Comparison of ENCODE assay signal across 35 cellular contexts in the genomic region with DNA sequence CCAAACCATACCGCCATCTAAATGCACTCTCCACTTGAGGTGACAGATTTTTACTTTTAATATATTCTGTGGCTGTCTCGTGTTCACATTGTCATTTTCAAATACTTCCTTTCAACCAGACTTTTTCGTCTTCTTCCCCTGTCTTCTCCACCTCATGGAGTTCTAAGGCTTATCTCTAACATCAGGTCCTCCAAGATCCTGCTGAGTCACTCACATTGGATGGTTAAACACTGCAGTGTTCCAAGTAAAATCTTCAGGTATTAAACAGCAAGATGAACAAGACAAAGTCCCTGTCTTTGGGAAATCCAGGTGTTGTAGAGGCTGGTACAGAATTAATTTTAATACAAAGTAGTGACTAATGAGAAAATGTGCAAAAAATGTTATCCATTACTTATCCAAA.
DNase-seq lines count a peak whose midpoint lies in the region; ATAC-seq, FAIRE-seq and TF ChIP-seq lines count a peak whose summit lies in the region.
"Had no signal": no experiment of that assay in that cellular context is flagged by ENCODE, and none has a peak within 500 bp of the region (broad histone marks: within the 10 kb centered on the region; RNA-seq: fewer than 3 reads in every experiment).

No MANE protein-coding gene starts in this region.

- CTCF ChIA-PET in HepG2 (lab: Yijun Ruan, JAX; ENCODE audit: low intra/inter-chr PET ratio, low total read pairs) (no interaction called here), K562 (lab: Yijun Ruan, JAX; ENCODE audit: low intra/inter-chr PET ratio) (no interaction called here)

- TF ChIP-seq POLR2A in HepG2 (IDR thresholded peaks at IDR 0.05; ENCODE audit: insufficient read depth in 1 of 2, low read depth in 2 of 2, low read length in 2 of 2) (no peak), right lobe of liver (IDR thresholded peaks at IDR 0.05) (no peak), K562 (conservative IDR thresholded peaks at IDR 0.05) (no peak)

- DNase-seq in HepG2 (ENCODE audit: low spot score) (no peak), right lobe of liver (no peak), ELR (ENCODE audit: low read depth) (peak; percentile 19), K562 (ENCODE audit: extremely low read depth in 1 of 4, low spot score in 3 of 4) (peak in 3 of 4 experiments; percentile 3 to 12 (median 7)), foreskin keratinocyte (peak in 1 of 2 donors; percentile 32), NCI-H146 (lab: John Stamatoyannopoulos, UW) (no peak), amygdala (lab: John Stamatoyannopoulos, UW) (no peak)
- DNase-seq: 8988T; ACHN; AML-193; BE2C; C1 segment of cervical spinal cord; Caco-2; Calu3; CD4-positive, alpha-beta memory T cell; CD4-positive, alpha-beta T cell; CD4-positive, CD25-positive, alpha-beta regulatory T cell; CD8-positive, alpha-beta memory T cell; CD8-positive, alpha-beta T cell; COR-L47; DMS 273 treated with DMSO at 0.1 percent for 48 hours; DMS153; DMS53; DMS79; DMS79 treated with DMSO at 0.1 percent for 48 hours; DND-41; EL had no signal

- no peaks in the 10 kb centered on the region for H3K79me2 ChIP-seq in HepG2 (ENCODE audit: insufficient read depth, low read length)
- no peaks in the 10 kb centered on the region for H3K79me2 ChIP-seq in K562 (ENCODE audit: control insufficient read depth, insufficient read depth, low read length)

- no peaks in the 10 kb centered on the region for H3K9me1 ChIP-seq in K562 (ENCODE audit: control insufficient read depth, insufficient read depth, low read length)

- H3K4me1 ChIP-seq in HepG2 (ENCODE audit: insufficient read depth, low read length), result no peaks in the 10 kb centered on the region
- H3K4me1 ChIP-seq in right lobe of liver, result no peaks in the 10 kb centered on the region
- no peaks in the 10 kb centered on the region; a peak in 1 of 5 replicates for H3K4me1 ChIP-seq in K562 (replicated peaks in 1 of 2; ENCODE audit: control insufficient read depth in 2 of 2, insufficient read depth in 2 of 2, low read length in 2 of 2)
- peaks cover 13% of the 10 kb centered on the region for H3K4me1 ChIP-seq in foreskin keratinocyte
- H3K4me1 ChIP-seq: A549; BLaER1; BLaER1 treated with 17β-estradiol and CSF1 and Interleukin-3, amounts not matched to agents 10 nM and 100 nM; Caco-2 had no signal

- H3K4me3 ChIP-seq in HepG2 (replicated peaks in 1 of 3; ENCODE audit: insufficient read depth in 1 of 3, low read depth in 2 of 3, low read length in 3 of 3) (no peak overlapping the region), right lobe of liver (no peak overlapping the region), K562 (no peak overlapping the region)
- H3K4me3 ChIP-seq: A549; BLaER1; BLaER1 treated with 17β-estradiol and CSF1 and Interleukin-3, amounts not matched to agents 10 nM and 100 nM had no signal

- H3K27ac ChIP-seq in HepG2 (ENCODE audit: extremely low read length, insufficient read depth, low read length), result no peak overlapping the region
- H3K27ac ChIP-seq in right lobe of liver, result no peak overlapping the region
- no peak overlapping the region for H3K27ac ChIP-seq in K562 (ENCODE audit: extremely low read depth, low read depth, low read length)
- no peak overlapping the region for H3K27ac ChIP-seq in foreskin keratinocyte
- H3K27ac ChIP-seq: 22Rv1; A549; BLaER1; BLaER1 treated with 17β-estradiol and CSF1 and Interleukin-3, amounts not matched to agents 10 nM and 100 nM; C4-2B had no signal

- H2AFZ ChIP-seq in HepG2 (ENCODE audit: low read length) (no peak overlapping the region), K562 (ENCODE audit: low read depth, low read length) (no peak overlapping the region)

- POLR2A ChIA-PET in HepG2 (lab: Yijun Ruan, JAX), result no interaction called here
- POLR2A ChIA-PET in K562 (lab: Yijun Ruan, JAX), result no interaction called here

- no peak for TF ChIP-seq RAD21 in HepG2 (CRISPR knock-in tag; IDR thresholded peaks at IDR 0.05)
- no peak for TF ChIP-seq RAD21 in K562 (CRISPR knock-in tag; conservative IDR thresholded peaks at IDR 0.05 in 1 of 2, IDR thresholded peaks at IDR 0.05 in 1 of 2)

- in situ Hi-C loops in HepG2 (cut with HindIII; ENCODE audit: extremely low pct_ligation_motif_present, low pct_unique_long_range_greater_than_20kb) (no loop called here), K562 (cut with MboI) (no loop called here)

- H3K4me2 ChIP-seq in HepG2 (ENCODE audit: low read depth, low read length) (no peak overlapping the region), K562 (ENCODE audit: insufficient read depth, low read length) (no peak overlapping the region)
- H3K4me2 ChIP-seq: A549; BLaER1; BLaER1 treated with 17β-estradiol and CSF1 and Interleukin-3, amounts not matched to agents 10 nM and 100 nM had no signal

- WGBS in HepG2 (ENCODE audit: low lambda C conversion rate), result 0% methylated on average over 3 of the region's 3 CpGs
- WGBS in right lobe of liver (ENCODE audit: insufficient coverage, low coverage, low lambda C conversion rate, missing lambda C conversion rate), result 42% methylated on average over 3 of the region's 3 CpGs
- WGBS in K562 (ENCODE audit: insufficient coverage, low coverage, missing lambda C conversion rate), result 4% methylated on average over 3 of the region's 3 CpGs

- BruUV-seq in HepG2 (replicated peaks; lab: Mats Ljungman, UMichigan) (no TSS peak), K562 (replicated peaks; lab: Mats Ljungman, UMichigan) (no TSS peak)

- H3K27me3 ChIP-seq in HepG2 (ENCODE audit: control insufficient read depth in 1 of 2, insufficient read depth in 2 of 2, low read length in 2 of 2) (no peaks in the 10 kb centered on the region), right lobe of liver (no peaks in the 10 kb centered on the region), K562 (ENCODE audit: control insufficient read depth in 2 of 2, insufficient read depth in 2 of 2, low read length in 2 of 2) (no peaks in the 10 kb centered on the region), foreskin keratinocyte (no peaks in the 10 kb centered on the region)
- H3K27me3 ChIP-seq: BE2C; BLaER1; BLaER1 treated with 17β-estradiol and CSF1 and Interleukin-3, amounts not matched to agents 10 nM and 100 nM had no signal

- H3K9ac ChIP-seq in HepG2 (ENCODE audit: insufficient read depth, low read depth, low read length) (no peak overlapping the region), K562 (ENCODE audit: insufficient read depth in 1 of 2, low read depth in 2 of 2, low read length in 2 of 2) (no peak overlapping the region)
- H3K9ac ChIP-seq: BLaER1; BLaER1 treated with 17β-estradiol and CSF1 and Interleukin-3, amounts not matched to agents 10 nM and 100 nM had no signal

- ATAC-seq in HepG2, result no peak
- no peak for ATAC-seq in right lobe of liver
- no peak for ATAC-seq in K562
- ATAC-seq in foreskin keratinocyte, result peak; percentile 53
- ATAC-seq in HG02885 (IDR thresholded peaks at IDR 0.05; ENCODE audit: poor library complexity, unreplicated experiment), result no peak
- ATAC-seq: A549; CD8-positive, alpha-beta T cell had no signal

- no peak for TF ChIP-seq EP300 in HepG2 (IDR thresholded peaks at IDR 0.05; ENCODE audit: low read depth in 2 of 2, low read length in 2 of 2)
- TF ChIP-seq EP300 in HepG2 (CRISPR knock-in tag; IDR thresholded peaks at IDR 0.05; ENCODE audit: borderline replicate concordance), result no peak
- TF ChIP-seq EP300 in K562 (IDR thresholded peaks at IDR 0.05; ENCODE audit: low read length), result no peak

- TF ChIP-seq CTCF in HepG2 (CRISPR knock-in tag; IDR thresholded peaks at IDR 0.05) (no peak), right lobe of liver (IDR thresholded peaks at IDR 0.05) (no peak), K562 (IDR thresholded peaks at IDR 0.05 in 2 of 3, conservative IDR thresholded peaks at IDR 0.05 in 1 of 3; ENCODE audit: insufficient read depth in 2 of 3, low read depth in 1 of 3, low read length in 3 of 3) (no peak), foreskin keratinocyte (conservative IDR thresholded peaks at IDR 0.05) (no peak)

- H3K36me3 ChIP-seq in HepG2 (replicated peaks in 1 of 2; ENCODE audit: control insufficient read depth in 1 of 2, insufficient read depth in 2 of 2, low read length in 2 of 2), result no peaks in the 10 kb centered on the region
- no peaks in the 10 kb centered on the region for H3K36me3 ChIP-seq in right lobe of liver
- H3K36me3 ChIP-seq in K562 (ENCODE audit: control insufficient read depth, insufficient read depth, low read length), result no peaks in the 10 kb centered on the region
- H3K36me3 ChIP-seq: BE2C; BLaER1; BLaER1 treated with 17β-estradiol and CSF1 and Interleukin-3, amounts not matched to agents 10 nM and 100 nM had no signal

- H3K9me3 ChIP-seq in HepG2 (ENCODE audit: low read length), result peaks cover 74% of the 10 kb centered on the region
- H3K9me3 ChIP-seq in right lobe of liver, result no peaks in the 10 kb centered on the region
- no peaks in the 10 kb centered on the region for H3K9me3 ChIP-seq in K562 (replicated peaks; ENCODE audit: control insufficient read depth, insufficient read depth, low read depth, low read length)
- H3K9me3 ChIP-seq: A549; BE2C; BLaER1; BLaER1 treated with 17β-estradiol and CSF1 and Interleukin-3, amounts not matched to agents 10 nM and 100 nM; Caco-2 had no signal

- H4K20me1 ChIP-seq in HepG2 (ENCODE audit: insufficient read depth, low read length) (no peaks in the 10 kb centered on the region), K562 (replicated peaks; ENCODE audit: control insufficient read depth, insufficient read depth, low read length) (no peaks in the 10 kb centered on the region)
- H4K20me1 ChIP-seq: BLaER1; BLaER1 treated with 17β-estradiol and CSF1 and Interleukin-3, amounts not matched to agents 10 nM and 100 nM had no signal

- FAIRE-seq in HepG2 (lab: Jason Lieb, UNC), result no peak
- no peak for FAIRE-seq in K562 (lab: Jason Lieb, UNC)
- FAIRE-seq: A204.1, A549, D721Med had no signal

- intact Hi-C loops in HepG2 (cut with micrococcal nuclease; ENCODE audit: unreplicated experiment), result no loop called here
- intact Hi-C loops in right lobe of liver (cut with DNase I), result no loop called here
- intact Hi-C loops in K562 (cut with micrococcal nuclease), result no loop called here

TF ChIP-seq in HepG2, 621 proteins besides CTCF, POLR2A, EP300 and RAD21:
- TF ChIP-seq RBM39 (IDR thresholded peaks at IDR 0.05; ENCODE audit: low read depth, low read length, poor library complexity, severe bottlenecking), result no peak
- no peak for TF ChIP-seq ZNF234 (CRISPR knock-in tag; conservative IDR thresholded peaks at IDR 0.05)
- no peak for TF ChIP-seq ZNF75D (CRISPR knock-in tag; IDR thresholded peaks at IDR 0.05; ENCODE audit: borderline replicate concordance)
- no peak for TF ChIP-seq ZNF484 (CRISPR knock-in tag; IDR thresholded peaks at IDR 0.05; ENCODE audit: borderline replicate concordance, low read depth)
- peak; percentile 26; the same call in 1 of the 2 replicates for TF ChIP-seq NFE2L2 (IDR thresholded peaks at IDR 0.05; ENCODE audit: low read length)

Comparison
In these comparisons a context has a peak if more than half of its experiments do, and no peak if none do; other contexts are left out.
1. DNase-seq: peak in ELR (single experiment) and K562 (3 of 4); none in HepG2 (single experiment), right lobe of liver (0 of 3), NCI-H146 (single experiment) and amygdala (0 of 56).
2. Of the 241 proteins assayed by ChIP-seq in both HepG2 and K562: peak only in HepG2: none; only in K562: MAFF, MAFG and NFE2; in both: none; in neither: 238.